ENCODE assay signal across 9 cellular contexts in genomic region chr20:5996765-5997164, GRCh38. TPM values are rescaled to one million over a fixed set of nuclear protein-coding genes. Genes with fewer than 3 reads are reported as not detected.
DNase-seq lines count a peak whose midpoint lies in the region; ATAC-seq and TF ChIP-seq lines count a peak whose summit lies in the region.
"Had no signal": no experiment of that assay in that cellular context is flagged by ENCODE, and none has a peak within 500 bp of the region (broad histone marks: within the 10 kb centered on the region; RNA-seq: fewer than 3 reads in every experiment).

No MANE protein-coding gene starts in this region.

- no peak for TF ChIP-seq CTCF in omental fat pad (IDR thresholded peaks at IDR 0.05)

- no peaks in the 10 kb centered on the region for H3K9me3 Mint-ChIP-seq in immature natural killer cell

- ATAC-seq in HG02885 (IDR thresholded peaks at IDR 0.05; ENCODE audit: poor library complexity, unreplicated experiment) = peak; percentile 99
- no peak for ATAC-seq in omental fat pad (ENCODE audit: low FRiP score)

- peaks cover 3 to 11% (median 8%) of the 10 kb centered on the region in 3 donors for H3K27me3 Mint-ChIP-seq in immature natural killer cell (ENCODE audit: low read depth in 3 of 3)

- peak overlapping the region; percentile 18 to 82 (median 79) for H3K27ac Mint-ChIP-seq in immature natural killer cell

- peak; percentile 36 for DNase-seq in activated CD4-positive, alpha-beta T cell treated with anti-CD3 and anti-CD28 coated beads for 48 hours
- no peak for DNase-seq in activated CD4-positive, alpha-beta T cell treated with anti-CD3 and anti-CD28 coated beads, Interleukin-2, amount 50 U/mL, for 4 hours
- peak; percentile 12 for DNase-seq in SKM-1 (lab: John Stamatoyannopoulos, UW; ENCODE audit: unreplicated experiment)
- DNase-seq in immature natural killer cell = peak; percentile 90 to 91 (median 91)
- no peak for DNase-seq in omental fat pad (ENCODE audit: low spot score)
- no peak for DNase-seq in NCI-H2029 (lab: John Stamatoyannopoulos, UW)
- no peak for DNase-seq in amygdala (lab: John Stamatoyannopoulos, UW)

- peaks cover 0 to 11% (median 3%) of the 10 kb centered on the region in 3 donors for H3K36me3 Mint-ChIP-seq in immature natural killer cell

- H3K4me3 Mint-ChIP-seq in immature natural killer cell = peak overlapping the region; percentile 42 to 75 (median 68)

- H3K4me1 Mint-ChIP-seq in immature natural killer cell = peaks cover 41 to 47% of the 10 kb centered on the region in 2 donors

RNA-seq across cellular contexts. Expression of gene CRLS1, which starts 9.2 kb away (rescaled TPM):
- polyA plus RNA-seq in immature natural killer cell = 10 to 100 TPM; 37.2 to 54.5 (median 39.8) TPM
- total RNA-seq in omental fat pad = 100 to 1,000 TPM in 2 of 4 donors, 10 to 100 TPM in 2; 58.5 to 150 (median 101) TPM

RNA-seq across cellular contexts. Expression of gene MCM8, which starts 46.3 kb away (rescaled TPM):
- 1 to 10 TPM in 2 of 3 donors, under 1 TPM in 1; 0.04 to 3.1 (median 1.0) TPM for polyA plus RNA-seq in immature natural killer cell
- 1 to 10 TPM; 2.3 to 8.0 (median 3.1) TPM for total RNA-seq in omental fat pad

RNA-seq across cellular contexts. Expression of gene TRMT6, which starts 46.4 kb away (rescaled TPM):
- polyA plus RNA-seq in immature natural killer cell = 10 to 100 TPM; 12.7 to 15.3 (median 14.6) TPM
- total RNA-seq in omental fat pad = 10 to 100 TPM in 2 of 4 donors, 1 to 10 TPM in 2; 7.9 to 28.1 (median 9.7) TPM

RNA-seq across cellular contexts. Expression of gene LRRN4, which starts 57.1 kb away (rescaled TPM):
- not detected for polyA plus RNA-seq in immature natural killer cell
- 100 to 1,000 TPM in 1 of 4 donors, 10 to 100 TPM in 2, not detected in 1; 22.9 to 154 (median 32.4) TPM for total RNA-seq in omental fat pad
- total RNA-seq: T-helper 2 cell treated with Interferon-gamma antibody and Interleukin-4, amounts not matched to agents 100 ng/mL and 5 ng/mL, for 36 hours had no signal

Comparison
In these comparisons a context has a peak if more than half of its experiments do, and no peak if none do; other contexts are left out.
1. DNase-seq: peak in activated CD4-positive, alpha-beta T cell treated with anti-CD3 and anti-CD28 coated beads for 48 hours (single experiment), SKM-1 (single experiment) and immature natural killer cell (3 of 3); none in activated CD4-positive, alpha-beta T cell treated with anti-CD3 and anti-CD28 coated beads, Interleukin-2, amount 50 U/mL, for 4 hours (0 of 2), omental fat pad (single experiment), NCI-H2029 (single experiment) and amygdala (0 of 56).